In genomic region chr7:129803546-129804081, GRCh38 we compare ENCODE assay signal across 22 cellular contexts.
"Had no signal": no experiment of that assay in that cellular context is flagged by ENCODE, and none has a peak within 500 bp of the region (broad histone marks: within the 10 kb centered on the region; RNA-seq: fewer than 3 reads in every experiment).

No MANE protein-coding gene starts in this region.

- H3K27me3 ChIP-seq: ovary, right atrium auricular region, testis, thyroid gland, upper lobe of right lung had no signal

- H3K27ac ChIP-seq: left ventricle myocardium inferior, ovary, right atrium auricular region, skin epidermis, testis, thyroid gland, upper lobe of right lung had no signal

- FAIRE-seq: islet of Langerhans, urothelium cell line had no signal

- DNase-seq: hypothalamus; immature natural killer cell; left ventricle myocardium inferior; mesendoderm; naive B cell; natural killer cell; ovary; stimulated activated CD4-positive, alpha-beta T cell treated with anti-CD3 and anti-CD28 coated beads, Interleukin-4, amount 100 ng/mL, for 4 hours; stimulated activated CD8-positive, alpha-beta memory T cell treated with anti-CD3 and anti-CD28 coated beads, Interleukin-4, amount 100 ng/mL, for 48 hours; stimulated activated naive CD4-positive, alpha-beta T cell treated with Interleukin-2 at 50 U/mL for 16 hours; stimulated activated naive CD8-positive, alpha-beta T cell treated with anti-CD3 and anti-CD28 coated beads, Interleukin-15, amount 100 ng/mL, for 72 hours; testis; thyroid gland; trophoblast cell; upper lobe of right lung had no signal

- H3K9me3 ChIP-seq: left ventricle myocardium inferior, ovary, right atrium auricular region, testis, thyroid gland, upper lobe of right lung had no signal

- H3K4me3 ChIP-seq: left ventricle myocardium inferior, lung, ovary, right atrium auricular region, skin epidermis, testis, thyroid gland, upper lobe of right lung had no signal

- H3K36me3 ChIP-seq: left ventricle myocardium inferior, ovary, right atrium auricular region, thyroid gland, upper lobe of right lung had no signal

- H3K4me1 ChIP-seq: right atrium auricular region, testis, thyroid gland, upper lobe of right lung had no signal

- ATAC-seq: natural killer cell; sciatic nerve; stimulated activated memory B cell treated with anti-CD40 and anti-IgM and Interleukin-4, amounts not matched to agents 10 μg/mL and 1 μg/mL and 100 μg/mL, for 72 hours; stimulated activated naive CD8-positive, alpha-beta T cell treated with anti-CD3 and anti-CD28 coated beads, Interleukin-15, amount 100 ng/mL, for 72 hours; upper lobe of right lung had no signal
